In genomic region chr5:169029661-169030274, GRCh38 we compare ENCODE assay signal across 13 cellular contexts.
DNase-seq lines count a peak whose midpoint lies in the region; ATAC-seq, FAIRE-seq and TF ChIP-seq lines count a peak whose summit lies in the region.
"Had no signal": no experiment of that assay in that cellular context is flagged by ENCODE, and none has a peak within 500 bp of the region (broad histone marks: within the 10 kb centered on the region; RNA-seq: fewer than 3 reads in every experiment).

No MANE protein-coding gene starts in this region.

- no peak overlapping the region for H3K4me3 Mint-ChIP-seq in osteocyte (ENCODE audit: unreplicated experiment)
- H3K4me3 Mint-ChIP-seq: stimulated activated effector memory CD8-positive, alpha-beta T cell treated with anti-CD3 and anti-CD28 coated beads, Interleukin-12 subunit alpha, Interleukin-12 subunit beta, amount 100 ng/mL, for 72 hours had no signal

- peak; percentile 23 for FAIRE-seq in endometrium (lab: Jason Lieb, UNC)
- FAIRE-seq: islet of Langerhans had no signal

- H3K9me3 Mint-ChIP-seq in osteocyte (ENCODE audit: unreplicated experiment), result peaks cover 4% of the 10 kb centered on the region

- TF ChIP-seq CTCF in osteocyte (IDR thresholded peaks at IDR 0.05), result no peak

- H3K27ac Mint-ChIP-seq in osteocyte (ENCODE audit: unreplicated experiment), result peak overlapping the region; percentile 11
- H3K27ac Mint-ChIP-seq: stimulated activated effector memory CD8-positive, alpha-beta T cell treated with anti-CD3 and anti-CD28 coated beads, Interleukin-12 subunit alpha, Interleukin-12 subunit beta, amount 100 ng/mL, for 72 hours had no signal

- no peak for ATAC-seq in GM18505 (IDR thresholded peaks at IDR 0.05; ENCODE audit: unreplicated experiment)
- ATAC-seq in HG03432 (IDR thresholded peaks at IDR 0.05; ENCODE audit: unreplicated experiment), result no peak
- ATAC-seq: stimulated activated effector memory CD8-positive, alpha-beta T cell treated with anti-CD3 and anti-CD28 coated beads, Interleukin-12 subunit alpha, Interleukin-12 subunit beta, amount 100 ng/mL, for 72 hours had no signal

- peaks cover 4% of the 10 kb centered on the region for H3K36me3 Mint-ChIP-seq in osteocyte (ENCODE audit: unreplicated experiment)
- H3K36me3 Mint-ChIP-seq: stimulated activated effector memory CD8-positive, alpha-beta T cell treated with anti-CD3 and anti-CD28 coated beads, Interleukin-12 subunit alpha, Interleukin-12 subunit beta, amount 100 ng/mL, for 72 hours had no signal

- no peak for TF ChIP-seq POLR2A in GM18505 (IDR thresholded peaks at IDR 0.05; ENCODE audit: borderline replicate concordance, extremely low read depth, insufficient read depth, insufficient read length)

- peaks cover 19% of the 10 kb centered on the region for H3K4me1 Mint-ChIP-seq in osteocyte (ENCODE audit: unreplicated experiment)
- H3K4me1 Mint-ChIP-seq: stimulated activated effector memory CD8-positive, alpha-beta T cell treated with anti-CD3 and anti-CD28 coated beads, Interleukin-12 subunit alpha, Interleukin-12 subunit beta, amount 100 ng/mL, for 72 hours had no signal

- no peaks in the 10 kb centered on the region for H3K27me3 Mint-ChIP-seq in osteocyte (ENCODE audit: unreplicated experiment)

- DNase-seq in Daoy (ENCODE audit: low read depth) (peak; percentile 13), NCI-H187 treated with DMSO at 0.1 percent for 48 hours (lab: John Stamatoyannopoulos, UW) (peak; percentile 79), osteocyte (ENCODE audit: extremely low spot score, unreplicated experiment) (no peak), RPMI8226 (no peak), epidermal melanocyte (ENCODE audit: insufficient read length, low spot score) (no peak)
- DNase-seq: activated CD4-positive, CD25-positive, alpha-beta regulatory T cell; NCI-H2081 treated with DMSO at 0.1 percent for 48 hours; stimulated activated CD4-positive, alpha-beta T cell treated with anti-CD3 and anti-CD28 coated beads, Interleukin-4, amount 100 ng/mL, for 1 hour had no signal

Comparison
In these comparisons a context has a peak if more than half of its experiments do, and no peak if none do; other contexts are left out.
1. DNase-seq: peak in Daoy (single experiment) and NCI-H187 treated with DMSO at 0.1 percent for 48 hours (single experiment); none in osteocyte (single experiment), RPMI8226 (single experiment) and epidermal melanocyte (single experiment).